In genomic region chr3:27633224-27633545, GRCh38 we compare ENCODE assay signal across 7 cellular contexts.
DNase-seq lines count a peak whose midpoint lies in the region; ATAC-seq, FAIRE-seq and TF ChIP-seq lines count a peak whose summit lies in the region.

No MANE protein-coding gene starts in this region.

- no peaks in the 10 kb centered on the region for H3F3A ChIP-seq in GM23338 (replicated peaks; ENCODE audit: low read depth)
- no peaks in the 10 kb centered on the region; the same call in 1 of the 2 replicates for H3F3A ChIP-seq in MM.1S (ENCODE audit: insufficient read depth, low read length)

- H3K4me1 Mint-ChIP-seq in GM23338 = peaks cover 13% of the 10 kb centered on the region

- no peaks in the 10 kb centered on the region for H3K79me2 ChIP-seq in GM23338 (replicated peaks; ENCODE audit: insufficient read depth)
- H3K79me2 ChIP-seq in MM.1S (ENCODE audit: low read length) = no peaks in the 10 kb centered on the region

- H2AFZ ChIP-seq in GM23338 (peak overlapping the region; percentile 97), MM.1S (ENCODE audit: low read length) (peak overlapping the region; percentile 47)

- H3K9me3 ChIP-seq in MM.1S (replicated peaks; ENCODE audit: insufficient read depth, low read length) = no peaks in the 10 kb centered on the region
- H3K9me3 ChIP-seq in kidney (ENCODE audit: control insufficient read depth in 1 of 2, low read length in 2 of 2) = no peaks in the 10 kb centered on the region
- H3K9me3 ChIP-seq in stomach = no peaks in the 10 kb centered on the region

- intact Hi-C loops in kidney (cut with DNase I) (no loop called here), stomach (cut with DNase I; ENCODE audit: low total_unique reads) (no loop called here)

- peak; percentile 85 for FAIRE-seq in GM12891 (lab: Jason Lieb, UNC)
- no peak for FAIRE-seq in kidney (lab: Jason Lieb, UNC)

- peak; percentile 46 for ATAC-seq in GM23338
- no peak for ATAC-seq in GM18519 (IDR thresholded peaks at IDR 0.05; ENCODE audit: low FRiP score, unreplicated experiment)

- H3K27ac ChIP-seq in GM23338 (ENCODE audit: low read depth) = no peak overlapping the region
- peak overlapping the region; percentile 63; the same call in 1 of the 2 replicates for H3K27ac ChIP-seq in MM.1S (ENCODE audit: low read length)
- H3K27ac ChIP-seq in angular gyrus (ENCODE audit: low read depth, low read length) = peak overlapping the region; percentile 55
- H3K27ac ChIP-seq in kidney (ENCODE audit: low read depth in 2 of 2, low read length in 2 of 2) = peak overlapping the region; percentile 13 to 77
- H3K27ac ChIP-seq in stomach = peak overlapping the region; percentile 76 to 86 (median 84)

- H3K4me3 ChIP-seq in GM23338 = peak overlapping the region; percentile 59
- H3K4me3 ChIP-seq in MM.1S (ENCODE audit: low read length) = peak overlapping the region; percentile 57
- peak overlapping the region; percentile 76 to 80 for H3K4me3 ChIP-seq in kidney (ENCODE audit: low read length in 2 of 2)
- peak overlapping the region; percentile 48 to 56 (median 52) for H3K4me3 ChIP-seq in stomach

- TF ChIP-seq POLR2A in GM12891 (IDR thresholded peaks at IDR 0.05; ENCODE audit: low read depth, low read length) = no peak
- no peak for TF ChIP-seq POLR2A in stomach (IDR thresholded peaks at IDR 0.05)

- 0 out of 2 replicates have a peak, but pooled peaks cover 4% of the 10 kb centered on the region for H3K9me2 ChIP-seq in GM23338 (ENCODE audit: insufficient read depth)
- H3K9me2 ChIP-seq in MM.1S (replicated peaks; ENCODE audit: insufficient read depth, low read length) = no peaks in the 10 kb centered on the region

- H3K9me3 Mint-ChIP-seq in GM23338 = peaks cover 3% of the 10 kb centered on the region; the same call in 1 of the 3 replicates

- peak overlapping the region; percentile 64; the same call in 1 of the 2 replicates for H3K9ac ChIP-seq in MM.1S (ENCODE audit: low read length)
- peak overlapping the region in 1 of 2 donors; percentile 91 for H3K9ac ChIP-seq in kidney (ENCODE audit: low read length in 2 of 2)

- no peak for TF ChIP-seq CTCF in GM23338 (conservative IDR thresholded peaks at IDR 0.05; ENCODE audit: low read depth in 2 of 2)
- TF ChIP-seq CTCF in MM.1S (IDR thresholded peaks at IDR 0.05; ENCODE audit: low read length) = no peak
- no peak for TF ChIP-seq CTCF in kidney (IDR thresholded peaks at IDR 0.05; ENCODE audit: borderline replicate concordance, extremely low read depth, insufficient read depth)
- no peak for TF ChIP-seq CTCF in stomach (IDR thresholded peaks at IDR 0.05)

- H3K27me3 Mint-ChIP-seq in GM23338 (ENCODE audit: insufficient read depth, low read depth, poor library complexity) = peaks cover 8% of the 10 kb centered on the region

- no peaks in the 10 kb centered on the region for H4K20me1 ChIP-seq in GM23338 (replicated peaks; ENCODE audit: insufficient read depth)
- no peaks in the 10 kb centered on the region for H4K20me1 ChIP-seq in MM.1S (ENCODE audit: insufficient read depth, low read length)

- no peak for TF ChIP-seq EP300 in stomach (IDR thresholded peaks at IDR 0.05)

- peak overlapping the region; percentile 69 for H3K4me3 Mint-ChIP-seq in GM23338

- peak overlapping the region; percentile 82 for H3K4me2 ChIP-seq in GM23338
- peak overlapping the region; percentile 72; the same call in 1 of the 2 replicates for H3K4me2 ChIP-seq in MM.1S (ENCODE audit: low read depth, low read length)

- H3K36me3 Mint-ChIP-seq in GM23338 (ENCODE audit: low read depth) = no peaks in the 10 kb centered on the region

- H3K27me3 ChIP-seq in GM23338 (ENCODE audit: insufficient read depth) (peaks cover 18% of the 10 kb centered on the region), MM.1S (replicated peaks; ENCODE audit: insufficient read depth, low read length) (no peaks in the 10 kb centered on the region), stomach (no peaks in the 10 kb centered on the region)

- H3K27ac Mint-ChIP-seq in GM23338 = peak overlapping the region; percentile 25; the same call in 1 of the 2 replicates

- 7 to 29% (median 13%) methylated on average over 6 of the region's 6 CpGs for WGBS in stomach, 5 donors

- DNase-seq in GM12891 (ENCODE audit: insufficient read length, low spot score) = no peak
- DNase-seq in GM23338 (ENCODE audit: low spot score) = no peak
- DNase-seq in MM.1S = no peak
- DNase-seq in kidney = no peak
- no peak for DNase-seq in stomach

- H3K36me3 ChIP-seq in GM23338 (ENCODE audit: insufficient read depth) (no peaks in the 10 kb centered on the region), MM.1S (replicated peaks; ENCODE audit: insufficient read depth, low read length) (no peaks in the 10 kb centered on the region), kidney (ENCODE audit: control insufficient read depth in 1 of 2, insufficient read depth in 2 of 2, low read length in 2 of 2) (no peaks in the 10 kb centered on the region), stomach (no peaks in the 10 kb centered on the region)

- H3K4me1 ChIP-seq in GM23338 (ENCODE audit: insufficient read depth) = no peaks in the 10 kb centered on the region; the same call in 1 of the 2 replicates
- peaks cover 2% of the 10 kb centered on the region; the same call in 1 of the 2 replicates for H3K4me1 ChIP-seq in MM.1S (ENCODE audit: low read length)
- H3K4me1 ChIP-seq in kidney (ENCODE audit: control insufficient read depth in 1 of 2, insufficient read depth in 1 of 2, low read depth in 1 of 2, low read length in 2 of 2) = peaks cover 0 to 7% of the 10 kb centered on the region in 2 donors
- H3K4me1 ChIP-seq in stomach = peaks cover 0 to 22% (median 11%) of the 10 kb centered on the region in 4 donors

TF ChIP-seq in GM12891, 5 proteins besides CTCF, POLR2A, EP300 and RAD21:
- no peak for TF ChIP-seq PAX5 (IDR thresholded peaks at IDR 0.05; ENCODE audit: insufficient read depth, low read length, severe bottlenecking)
- TF ChIP-seq SPI1 (IDR thresholded peaks at IDR 0.05; ENCODE audit: low read depth, low read length) = no peak
- TF ChIP-seq POU2F2 (IDR thresholded peaks at IDR 0.05; ENCODE audit: low read depth, low read length) = no peak
- TF ChIP-seq TAF1 (IDR thresholded peaks at IDR 0.05; ENCODE audit: low read depth, low read length) = no peak

TF ChIP-seq in GM23338, 12 proteins besides CTCF, POLR2A, EP300 and RAD21:
- no peak for TF ChIP-seq POLR2AphosphoS5 (IDR thresholded peaks at IDR 0.05; ENCODE audit: low read depth)
- TF ChIP-seq, protein P1, sequence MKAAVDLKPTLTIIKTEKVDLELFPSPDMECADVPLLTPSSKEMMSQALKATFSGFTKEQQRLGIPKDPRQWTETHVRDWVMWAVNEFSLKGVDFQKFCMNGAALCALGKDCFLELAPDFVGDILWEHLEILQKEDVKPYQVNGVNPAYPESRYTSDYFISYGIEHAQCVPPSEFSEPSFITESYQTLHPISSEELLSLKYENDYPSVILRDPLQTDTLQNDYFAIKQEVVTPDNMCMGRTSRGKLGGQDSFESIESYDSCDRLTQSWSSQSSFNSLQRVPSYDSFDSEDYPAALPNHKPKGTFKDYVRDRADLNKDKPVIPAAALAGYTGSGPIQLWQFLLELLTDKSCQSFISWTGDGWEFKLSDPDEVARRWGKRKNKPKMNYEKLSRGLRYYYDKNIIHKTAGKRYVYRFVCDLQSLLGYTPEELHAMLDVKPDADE (IDR thresholded peaks at IDR 0.05) = 0 out of 2 replicates have a peak, but pooled peaks have one; percentile 22
TF ChIP-seq in GM23338: peak in this region for 1.
